8 cellular contexts compared by ENCODE assay signal in the genomic region with DNA sequence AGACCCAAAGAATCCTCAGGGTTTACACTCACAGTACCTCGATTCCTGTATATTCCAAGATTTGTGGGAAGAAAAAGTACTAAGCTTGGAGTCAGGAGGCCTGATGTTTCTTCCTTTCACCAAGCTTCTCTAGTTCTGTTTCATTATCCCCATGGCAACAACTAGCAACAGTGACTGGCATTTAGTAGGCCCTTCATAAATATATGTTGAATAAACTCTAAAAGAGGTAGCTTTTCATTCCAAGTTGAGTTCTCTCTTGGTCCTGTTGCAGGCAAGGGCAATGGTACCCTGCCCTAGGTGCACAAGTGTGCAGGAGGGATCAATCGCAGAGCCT. TPM values are rescaled to one million over a fixed set of nuclear protein-coding genes. Genes with fewer than 3 reads are reported as not detected.
DNase-seq lines count a peak whose midpoint lies in the region; TF ChIP-seq lines count a peak whose summit lies in the region.

No MANE protein-coding gene starts in this region.

- peaks cover 32% of the 10 kb centered on the region for H3K36me3 ChIP-seq in KOPT-K1 (ENCODE audit: insufficient read depth, low read length)
- peaks cover 4 to 24% (median 22%) of the 10 kb centered on the region in 4 donors for H3K36me3 ChIP-seq in stomach

- peaks cover 23 to 43% (median 35%) of the 10 kb centered on the region in 4 donors for H3K4me1 ChIP-seq in stomach

- no peak for TF ChIP-seq EP300 in stomach (IDR thresholded peaks at IDR 0.05)

- H3K4me3 Mint-ChIP-seq in immature natural killer cell, result peak overlapping the region; percentile 94 to 98 (median 97)

- H3K9me3 Mint-ChIP-seq in immature natural killer cell, result no peaks in the 10 kb centered on the region

- intact Hi-C loops in stomach (cut with DNase I; ENCODE audit: low total_unique reads), result no loop called here

- H3K27me3 ChIP-seq in stomach, result no peaks in the 10 kb centered on the region

- H3K4me3 ChIP-seq in stomach, result peak overlapping the region; percentile 85 to 96 (median 90)

- TF ChIP-seq POLR2A in stomach (IDR thresholded peaks at IDR 0.05), result no peak

- peak overlapping the region; percentile 94 to 99 (median 98) for H3K27ac Mint-ChIP-seq in immature natural killer cell

- H3K27ac ChIP-seq in KOPT-K1 (ENCODE audit: low read depth, low read length, poor library complexity, severe bottlenecking), result peak overlapping the region; percentile 89
- H3K27ac ChIP-seq in stomach, result peak overlapping the region; percentile 92 to 99 (median 93)

- H3K9me3 ChIP-seq in KOPT-K1 (ENCODE audit: insufficient read depth, low read length, poor library complexity, severe bottlenecking) (no peaks in the 10 kb centered on the region), stomach (no peaks in the 10 kb centered on the region)

- 28 to 78% (median 41%) methylated on average over 1 to 2 of the region's 2 CpGs for WGBS in stomach, 5 donors

- peaks cover 42 to 47% of the 10 kb centered on the region in 2 donors for H3K4me1 Mint-ChIP-seq in immature natural killer cell

- peaks cover 0 to 10% (median 7%) of the 10 kb centered on the region in 3 donors for H3K36me3 Mint-ChIP-seq in immature natural killer cell

- peaks cover 5 to 6% (median 5%) of the 10 kb centered on the region in 3 donors for H3K27me3 Mint-ChIP-seq in immature natural killer cell (ENCODE audit: low read depth in 3 of 3)

- TF ChIP-seq CTCF in stomach (IDR thresholded peaks at IDR 0.05), result no peak

- DNase-seq in EH (ENCODE audit: low read depth), result peak; percentile 57
- peak; percentile 70 for DNase-seq in amniotic epithelial cell (ENCODE audit: low read depth)
- no peak for DNase-seq in immature natural killer cell
- no peak for DNase-seq in stomach
- no peak for DNase-seq in stimulated activated CD4-positive, alpha-beta T cell treated with anti-CD3 and anti-CD28 coated beads, Interleukin-12 subunit alpha, Interleukin-12 subunit beta, amount 100 ng/mL, for 4 hours
- no peak for DNase-seq in LoVo (ENCODE audit: low spot score)
- DNase-seq in activated CD8-positive, alpha-beta memory T cell treated with anti-CD3 and anti-CD28 coated beads, Interleukin-2, amount 50 U/mL, for 4 hours, result no peak

RNA-seq across cellular contexts. Expression of gene UBE2Z, which starts 0.5 kb away (rescaled TPM):
- polyA plus RNA-seq in immature natural killer cell, result 10 to 100 TPM; 62.4 to 84.3 (median 65.3) TPM
- 10 to 100 TPM; 28.1 to 55.6 (median 36.2) TPM for total RNA-seq in stomach
- 10 to 100 TPM; 30.2 to 43.4 (median 38.8) TPM for polyA plus RNA-seq in stomach

RNA-seq across cellular contexts. Expression of gene ATP5MC1, which starts 15.1 kb away (rescaled TPM):
- polyA plus RNA-seq in immature natural killer cell, result 100 to 1,000 TPM; 136 to 179 (median 160) TPM
- total RNA-seq in stomach, result 100 to 1,000 TPM in 3 of 5 donors, 10 to 100 TPM in 2; 19.4 to 298 (median 140) TPM
- polyA plus RNA-seq in stomach, result 100 to 1,000 TPM; 247 to 449 (median 337) TPM

RNA-seq across cellular contexts. Expression of gene SNF8, which starts 37.0 kb away (rescaled TPM):
- polyA plus RNA-seq in immature natural killer cell (100 to 1,000 TPM; 143 to 170 (median 148) TPM), stomach (100 to 1,000 TPM; 145 to 160 (median 149) TPM)
- 10 to 100 TPM; 18.7 to 53.6 (median 41.3) TPM for total RNA-seq in stomach

Comparison
In these comparisons a context has a peak if more than half of its experiments do, and no peak if none do; other contexts are left out.
1. DNase-seq: peak in EH (single experiment) and amniotic epithelial cell (single experiment); none in immature natural killer cell (0 of 3), stomach (single experiment), stimulated activated CD4-positive, alpha-beta T cell treated with anti-CD3 and anti-CD28 coated beads, Interleukin-12 subunit alpha, Interleukin-12 subunit beta, amount 100 ng/mL, for 4 hours (single experiment), LoVo (single experiment) and activated CD8-positive, alpha-beta memory T cell treated with anti-CD3 and anti-CD28 coated beads, Interleukin-2, amount 50 U/mL, for 4 hours (single experiment).